ENCODE assay signal across 18 cellular contexts in the genomic region with DNA sequence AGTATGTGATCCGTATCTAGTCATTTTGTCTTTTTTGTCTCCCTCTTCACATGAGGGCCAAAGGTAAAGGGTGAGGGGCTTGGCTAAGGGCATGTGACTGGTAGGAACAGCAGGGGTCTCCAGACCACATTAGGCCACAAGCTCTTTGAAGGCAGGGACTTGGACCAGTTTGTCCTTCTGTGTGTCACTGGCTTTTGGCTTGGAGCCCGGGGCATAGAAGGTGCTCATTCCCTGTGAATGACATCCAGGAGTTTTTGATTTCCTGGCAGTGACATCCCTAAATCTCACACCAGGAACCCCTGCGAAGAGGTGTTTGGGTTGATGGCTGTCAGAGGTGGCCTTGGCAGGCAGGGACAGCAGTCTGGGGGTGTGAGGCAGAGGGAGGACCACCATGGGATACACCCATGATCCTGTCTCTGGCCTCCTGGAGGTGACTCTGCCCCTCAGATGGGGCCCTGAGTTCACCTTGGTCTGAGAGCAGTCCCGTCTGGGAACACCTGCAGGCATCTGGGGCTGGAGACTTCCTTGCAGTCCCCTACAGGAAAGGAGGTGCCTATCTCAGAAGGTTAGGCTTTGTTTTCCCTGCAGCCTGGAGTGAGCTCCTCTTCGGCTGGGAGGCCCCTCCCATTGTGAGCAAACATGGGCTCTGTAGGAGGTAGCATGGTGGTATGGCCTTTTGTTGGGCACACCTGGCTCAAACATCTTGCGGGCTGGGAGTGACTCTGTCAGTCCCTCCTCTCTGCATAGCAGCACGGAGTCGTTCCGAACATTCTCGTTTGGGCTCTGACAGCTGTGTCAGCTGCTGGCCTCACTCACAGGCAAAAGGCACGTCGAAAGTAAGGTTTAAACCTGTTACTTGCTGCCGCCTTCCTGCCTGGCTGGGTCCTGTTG. TPM values are rescaled to one million over a fixed set of nuclear protein-coding genes. Genes with fewer than 3 reads are reported as not detected.
DNase-seq lines count a peak whose midpoint lies in the region; ATAC-seq lines count a peak whose summit lies in the region.
"Had no signal": no experiment of that assay in that cellular context is flagged by ENCODE, and none has a peak within 500 bp of the region (broad histone marks: within the 10 kb centered on the region; RNA-seq: fewer than 3 reads in every experiment).

No MANE protein-coding gene starts in this region.

- intact Hi-C loops in posterior vena cava (cut with DNase I) = no loop called here

- H3K27ac ChIP-seq in epithelial cell of prostate = peak overlapping the region; percentile 31
- H3K27ac ChIP-seq: A549, ascending aorta, colonic mucosa, esophagus muscularis mucosa had no signal

- ATAC-seq in HG03521 (IDR thresholded peaks at IDR 0.05; ENCODE audit: unreplicated experiment) = no peak
- ATAC-seq: left ventricle myocardium superior had no signal

- DNase-seq in NCI-H2081 (lab: John Stamatoyannopoulos, UW) = peak; percentile 14 to 63
- DNase-seq in NCI-H2081 treated with DMSO at 0.1 percent for 48 hours (lab: John Stamatoyannopoulos, UW) = no peak
- DNase-seq in NCI-H510A (lab: John Stamatoyannopoulos, UW) = peak; percentile 40
- peak; percentile 48 for DNase-seq in epithelial cell of prostate (ENCODE audit: low read depth, low spot score)
- peak; percentile 43 for DNase-seq in posterior vena cava (ENCODE audit: low spot score)
- DNase-seq in HuH-7 (ENCODE audit: low spot score) = no peak
- no peak for DNase-seq in NCI-H2227 (lab: John Stamatoyannopoulos, UW; ENCODE audit: unreplicated experiment)
- DNase-seq: activated gamma-delta T cell treated with Interleukin-2 at 50 U/mL for 16 hours; CD4-positive, CD25-positive, alpha-beta regulatory T cell; colonic mucosa; left ventricle myocardium superior; naive B cell; NCI-H187 treated with DMSO at 0.1 percent for 48 hours; stimulated activated CD4-positive, alpha-beta T cell treated with anti-CD3 and anti-CD28 coated beads, Interleukin-2, amount 100 ng/mL, for 48 hours had no signal

RNA-seq across cellular contexts. Expression of a gene that starts 38.6 kb away (rescaled TPM):
- under 1 TPM; 0.81 to 0.97 TPM for total RNA-seq in posterior vena cava
- total RNA-seq: CD4-positive, CD25-positive, alpha-beta regulatory T cell; left ventricle myocardium superior had no signal

Comparison
In these comparisons a context has a peak if more than half of its experiments do, and no peak if none do; other contexts are left out.
1. DNase-seq: peak in NCI-H2081 (2 of 2), NCI-H510A (single experiment), epithelial cell of prostate (single experiment) and posterior vena cava (single experiment); none in NCI-H2081 treated with DMSO at 0.1 percent for 48 hours (single experiment), HuH-7 (single experiment) and NCI-H2227 (single experiment).